23 cellular contexts compared by ENCODE assay signal in genomic region chr12:93870020-93870795, GRCh38.
"Had no signal": no experiment of that assay in that cellular context is flagged by ENCODE, and none has a peak within 500 bp of the region (broad histone marks: within the 10 kb centered on the region; RNA-seq: fewer than 3 reads in every experiment).

No MANE protein-coding gene starts in this region.

- H3K27ac ChIP-seq: brain microvascular endothelial cell, epithelial cell of prostate, foreskin keratinocyte, lower lobe of right lung, thyroid gland had no signal

- ATAC-seq: activated CD8-positive, alpha-beta memory T cell treated with anti-CD3 and anti-CD28 coated beads, Interleukin-2, amount 10 ng/mL, durations not matched to agents 7 days and 5 days; activated CD8-positive, alpha-beta T cell treated with anti-CD3 and anti-CD28 coated beads for 36 hours; activated naive CD8-positive, alpha-beta T cell treated with anti-CD3 and anti-CD28 coated beads, Interleukin-2, amount 50 U/mL, for 24 hours; foreskin keratinocyte; lower lobe of right lung; SK-N-SH treated with all-trans-retinoic acid at 6 μM for 48 hours; stimulated activated naive CD8-positive, alpha-beta T cell treated with anti-CD3 and anti-CD28 coated beads, Interleukin-15, Interleukin-2, amounts not matched to agents 100 U/mL and 50 U/mL, for 24 hours had no signal

- H3K4me3 ChIP-seq: lower lobe of right lung, thyroid gland had no signal

- H3K9me3 ChIP-seq: thyroid gland had no signal

- H3K36me3 ChIP-seq: brain microvascular endothelial cell, lower lobe of right lung, thyroid gland had no signal

- H3K27ac Mint-ChIP-seq: activated CD8-positive, alpha-beta memory T cell treated with anti-CD3 and anti-CD28 coated beads, Interleukin-2, amount 10 ng/mL, durations not matched to agents 7 days and 5 days; activated CD8-positive, alpha-beta T cell treated with anti-CD3 and anti-CD28 coated beads for 36 hours; activated naive CD8-positive, alpha-beta T cell treated with anti-CD3 and anti-CD28 coated beads, Interleukin-2, amount 50 U/mL, for 24 hours had no signal

- H3K4me3 Mint-ChIP-seq: activated CD8-positive, alpha-beta memory T cell treated with anti-CD3 and anti-CD28 coated beads, Interleukin-2, amount 10 ng/mL, durations not matched to agents 7 days and 5 days; activated CD8-positive, alpha-beta T cell treated with anti-CD3 and anti-CD28 coated beads for 36 hours; activated naive CD8-positive, alpha-beta T cell treated with anti-CD3 and anti-CD28 coated beads, Interleukin-2, amount 50 U/mL, for 24 hours; central memory CD8-positive, alpha-beta T cell; naive B cell had no signal

- H3K27me3 ChIP-seq: brain microvascular endothelial cell, foreskin keratinocyte, thyroid gland had no signal

- DNase-seq: activated CD4-positive, alpha-beta T cell treated with anti-CD3 and anti-CD28 coated beads for 48 hours; activated CD8-positive, alpha-beta memory T cell treated with anti-CD3 and anti-CD28 coated beads, Interleukin-2, amount 10 ng/mL, durations not matched to agents 7 days and 5 days; activated CD8-positive, alpha-beta T cell treated with anti-CD3 and anti-CD28 coated beads for 36 hours; activated effector memory CD4-positive, alpha-beta T cell treated with anti-CD3 and anti-CD28 coated beads, Interleukin-2, amount 50 U/mL, for 16 hours; activated naive CD4-positive, alpha-beta T cell treated with anti-CD3 and anti-CD28 coated beads, Interleukin-2, amount 50 U/mL, for 16 hours; activated naive CD8-positive, alpha-beta T cell treated with anti-CD3 and anti-CD28 coated beads, Interleukin-2, amount 50 U/mL, for 24 hours; activated T-cell treated with anti-CD3 and anti-CD28 coated beads for 4 hours; brain microvascular endothelial cell; cortex of kidney; foreskin keratinocyte; hypothalamus; left cardiac atrium; lower lobe of right lung; mesendoderm; naive B cell; nucleus accumbens; posterior cingulate gyrus; stimulated activated CD4-positive, alpha-beta T cell treated with anti-CD3 and anti-CD28 coated beads, Interleukin-4, amount 100 ng/mL, for 24 hours; stimulated activated naive CD8-positive, alpha-beta T cell treated with anti-CD3 and anti-CD28 coated beads, Interleukin-15, Interleukin-2, amounts not matched to agents 100 U/mL and 50 U/mL, for 24 hours; thyroid gland had no signal

- H3K4me1 Mint-ChIP-seq: activated CD8-positive, alpha-beta memory T cell treated with anti-CD3 and anti-CD28 coated beads, Interleukin-2, amount 10 ng/mL, durations not matched to agents 7 days and 5 days; activated naive CD8-positive, alpha-beta T cell treated with anti-CD3 and anti-CD28 coated beads, Interleukin-2, amount 50 U/mL, for 24 hours; central memory CD8-positive, alpha-beta T cell; naive B cell had no signal

- H3K27me3 Mint-ChIP-seq: activated CD8-positive, alpha-beta T cell treated with anti-CD3 and anti-CD28 coated beads for 36 hours; activated naive CD8-positive, alpha-beta T cell treated with anti-CD3 and anti-CD28 coated beads, Interleukin-2, amount 50 U/mL, for 24 hours; central memory CD8-positive, alpha-beta T cell; naive B cell had no signal

- H3K4me1 ChIP-seq: foreskin keratinocyte, lower lobe of right lung, thyroid gland had no signal
